In the genomic region with DNA sequence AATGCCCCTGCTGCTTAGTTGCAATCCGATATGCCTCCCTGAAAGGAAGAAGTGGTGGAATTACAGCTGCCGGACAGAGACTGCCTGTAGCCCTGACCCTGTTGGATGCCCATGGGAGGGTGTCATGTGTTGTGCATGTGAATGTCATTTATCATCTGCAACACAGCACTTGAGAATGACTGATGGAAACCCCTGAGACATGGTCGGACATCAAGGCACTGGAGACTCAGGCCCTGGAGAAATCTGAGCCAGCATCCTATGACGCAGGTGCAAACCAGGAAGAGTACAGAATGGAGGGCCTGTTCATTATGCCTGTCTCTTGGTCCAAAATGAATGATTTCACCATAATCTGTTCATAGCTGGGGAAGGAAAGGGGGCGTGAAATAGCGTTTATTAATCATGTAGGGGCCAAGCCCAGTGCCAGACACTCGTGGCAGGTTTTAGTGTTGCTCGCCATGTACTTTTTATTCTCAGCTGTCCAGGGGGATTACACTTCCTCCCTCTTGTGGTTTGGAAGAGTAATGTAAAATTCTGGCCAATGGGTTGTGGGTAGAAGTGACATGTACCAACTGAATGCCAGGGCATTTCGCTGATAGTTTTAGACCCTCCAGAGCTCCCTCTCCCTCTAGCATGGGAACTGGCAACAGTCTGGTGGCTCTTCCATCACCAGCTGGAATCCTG, we compare ENCODE assay signal across 1 cellular context.
TF ChIP-seq lines count a peak whose summit lies in the region.

No MANE protein-coding gene starts in this region.

TF ChIP-seq in WTC11, 78 proteins besides CTCF, POLR2A, EP300 and RAD21 (continued from another document):
- TF ChIP-seq, protein P1, sequence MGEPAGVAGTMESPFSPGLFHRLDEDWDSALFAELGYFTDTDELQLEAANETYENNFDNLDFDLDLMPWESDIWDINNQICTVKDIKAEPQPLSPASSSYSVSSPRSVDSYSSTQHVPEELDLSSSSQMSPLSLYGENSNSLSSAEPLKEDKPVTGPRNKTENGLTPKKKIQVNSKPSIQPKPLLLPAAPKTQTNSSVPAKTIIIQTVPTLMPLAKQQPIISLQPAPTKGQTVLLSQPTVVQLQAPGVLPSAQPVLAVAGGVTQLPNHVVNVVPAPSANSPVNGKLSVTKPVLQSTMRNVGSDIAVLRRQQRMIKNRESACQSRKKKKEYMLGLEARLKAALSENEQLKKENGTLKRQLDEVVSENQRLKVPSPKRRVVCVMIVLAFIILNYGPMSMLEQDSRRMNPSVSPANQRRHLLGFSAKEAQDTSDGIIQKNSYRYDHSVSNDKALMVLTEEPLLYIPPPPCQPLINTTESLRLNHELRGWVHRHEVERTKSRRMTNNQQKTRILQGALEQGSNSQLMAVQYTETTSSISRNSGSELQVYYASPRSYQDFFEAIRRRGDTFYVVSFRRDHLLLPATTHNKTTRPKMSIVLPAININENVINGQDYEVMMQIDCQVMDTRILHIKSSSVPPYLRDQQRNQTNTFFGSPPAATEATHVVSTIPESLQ (CRISPR knock-in tag; IDR thresholded peaks at IDR 0.05): no peak
- no peak for TF ChIP-seq JUN (CRISPR knock-in tag; IDR thresholded peaks at IDR 0.05)
- no peak for TF ChIP-seq NFE2L1 (CRISPR knock-in tag; IDR thresholded peaks at IDR 0.05)
- no peak for TF ChIP-seq ATF1 (CRISPR knock-in tag; IDR thresholded peaks at IDR 0.05)
- no peak for TF ChIP-seq ELF4 (CRISPR knock-in tag; IDR thresholded peaks at IDR 0.05; ENCODE audit: low read depth)
- TF ChIP-seq HMGA2 (CRISPR knock-in tag; IDR thresholded peaks at IDR 0.05): no peak
- TF ChIP-seq ZNF138 (CRISPR knock-in tag; conservative IDR thresholded peaks at IDR 0.05): no peak
